In genomic region chr11:107648247-107648646, GRCh38 we compare ENCODE assay signal across 16 cellular contexts. TPM values are rescaled to one million over a fixed set of nuclear protein-coding genes. Genes with fewer than 3 reads are reported as not detected.
A peak's percentile ranks its signal among the peaks of the same experiment; 100 is the strongest.
DNase-seq lines count a peak whose midpoint lies in the region; ATAC-seq and TF ChIP-seq lines count a peak whose summit lies in the region.
"Had no signal": no experiment of that assay in that cellular context is flagged by ENCODE, and none has a peak within 500 bp of the region (broad histone marks: within the 10 kb centered on the region; RNA-seq: fewer than 3 reads in every experiment).

No MANE protein-coding gene starts in this region.

- H3K23ac ChIP-seq in mesendoderm (ENCODE audit: low read length) = no peak overlapping the region

- H3K56ac ChIP-seq in mesendoderm (ENCODE audit: low read length) = no peak overlapping the region

- H2BK15ac ChIP-seq in mesendoderm (replicated peaks; ENCODE audit: low read depth) = no peak overlapping the region

- no peak overlapping the region for H3K18ac ChIP-seq in mesendoderm (ENCODE audit: low read length)

- H3K9ac ChIP-seq in endodermal cell (ENCODE audit: extremely low read depth, low read length, poor library complexity, severe bottlenecking) = no peak overlapping the region
- no peak overlapping the region for H3K9ac ChIP-seq in mesendoderm (ENCODE audit: low read length)
- H3K9ac ChIP-seq: BLaER1 treated with 17β-estradiol and CSF1 and Interleukin-3, amounts not matched to agents 10 nM and 100 nM had no signal

- H3K4me3 ChIP-seq in H7 (ENCODE audit: insufficient read depth, low read depth, low read length) (no peak overlapping the region), endodermal cell (ENCODE audit: low read length) (no peak overlapping the region), mesendoderm (ENCODE audit: low read length) (no peak overlapping the region)
- H3K4me3 ChIP-seq: BLaER1 treated with 17β-estradiol and CSF1 and Interleukin-3, amounts not matched to agents 10 nM and 100 nM; GM12878 had no signal

- H3K4me2 ChIP-seq in mesendoderm (ENCODE audit: low read length) = no peak overlapping the region
- H3K4me2 ChIP-seq: BLaER1 treated with 17β-estradiol and CSF1 and Interleukin-3, amounts not matched to agents 10 nM and 100 nM had no signal

- H3K27me3 Mint-ChIP-seq in endodermal cell (ENCODE audit: insufficient read depth) = peaks cover 2% of the 10 kb centered on the region

- H3K4me1 ChIP-seq in endodermal cell (ENCODE audit: control insufficient read depth, insufficient read depth, low read length) (no peaks in the 10 kb centered on the region), mesendoderm (ENCODE audit: control insufficient read depth, low read depth, low read length) (no peaks in the 10 kb centered on the region)

- H2AK5ac ChIP-seq in mesendoderm (ENCODE audit: low read length) = no peak overlapping the region

- H3K9me3 Mint-ChIP-seq in endodermal cell = no peaks in the 10 kb centered on the region

- no peak overlapping the region for H2BK5ac ChIP-seq in mesendoderm (ENCODE audit: low read length)

- no peak for TF ChIP-seq CTCF in endodermal cell (conservative IDR thresholded peaks at IDR 0.05)

- no peak for ATAC-seq in GM18511 (IDR thresholded peaks at IDR 0.05; ENCODE audit: unreplicated experiment)
- no peak for ATAC-seq in HG02938 (IDR thresholded peaks at IDR 0.05; ENCODE audit: unreplicated experiment)
- ATAC-seq: HCT116 had no signal

- H3K9me3 ChIP-seq in endodermal cell (ENCODE audit: control insufficient read depth, low read length) = no peaks in the 10 kb centered on the region
- H3K9me3 ChIP-seq: BLaER1 treated with 17β-estradiol and CSF1 and Interleukin-3, amounts not matched to agents 10 nM and 100 nM had no signal

- H3K36me3 Mint-ChIP-seq in endodermal cell (ENCODE audit: low read depth) = no peaks in the 10 kb centered on the region
- H3K36me3 Mint-ChIP-seq: CD4-positive, CD25-positive, alpha-beta regulatory T cell had no signal

- H3K79me1 ChIP-seq in mesendoderm (ENCODE audit: low read length) = no peaks in the 10 kb centered on the region

- H3K4me1 Mint-ChIP-seq in endodermal cell = peaks cover 4% of the 10 kb centered on the region
- H3K4me1 Mint-ChIP-seq: CD4-positive, CD25-positive, alpha-beta regulatory T cell had no signal

- H3K27ac ChIP-seq in endodermal cell (ENCODE audit: low read depth, low read length) (no peak overlapping the region), mesendoderm (ENCODE audit: low read depth, low read length) (no peak overlapping the region)
- H3K27ac ChIP-seq: BLaER1 treated with 17β-estradiol and CSF1 and Interleukin-3, amounts not matched to agents 10 nM and 100 nM had no signal

- peak; percentile 58 for DNase-seq in H7
- DNase-seq in endodermal cell = peak; percentile 79
- peak; percentile 40 for DNase-seq in mesendoderm
- DNase-seq in retina = peak; percentile 71
- DNase-seq in NOMO-1 treated with DMSO at 0.1 percent for 48 hours (lab: John Stamatoyannopoulos, UW; ENCODE audit: unreplicated experiment) = no peak
- DNase-seq: ACHN; CD4-positive, CD25-positive, alpha-beta regulatory T cell; GOT3; IMR-90 had no signal

- H3K4ac ChIP-seq in mesendoderm (ENCODE audit: low read depth, low read length) = no peak overlapping the region

- no peak overlapping the region for H2BK120ac ChIP-seq in mesendoderm (ENCODE audit: low read depth, low read length)

- H4K5ac ChIP-seq in mesendoderm (ENCODE audit: low read length) = no peak overlapping the region

- H3K36me3 ChIP-seq in H7 (replicated peaks; ENCODE audit: control insufficient read depth, insufficient read depth, low read length) (no peaks in the 10 kb centered on the region), endodermal cell (ENCODE audit: control insufficient read depth, insufficient read depth, low read length) (no peaks in the 10 kb centered on the region), mesendoderm (ENCODE audit: control insufficient read depth, insufficient read depth, low read length) (no peaks in the 10 kb centered on the region)
- H3K36me3 ChIP-seq: BLaER1 treated with 17β-estradiol and CSF1 and Interleukin-3, amounts not matched to agents 10 nM and 100 nM had no signal

- no peak overlapping the region for H4K8ac ChIP-seq in mesendoderm (ENCODE audit: low read depth, low read length)

- H3K4me3 Mint-ChIP-seq in endodermal cell = no peak overlapping the region
- H3K4me3 Mint-ChIP-seq: CD4-positive, CD25-positive, alpha-beta regulatory T cell had no signal

- 30 to 45% methylated on average over 2 to 3 of the region's 3 CpGs for WGBS in endodermal cell (ENCODE audit: insufficient coverage in 1 of 2, insufficient read length in 1 of 2), 2 experiments
- no CpG with 5 or more reads among the region's 3 CpGs for WGBS in mesendoderm (ENCODE audit: extremely low coverage, insufficient coverage, low lambda C conversion rate)

- H3K27me3 ChIP-seq in H7 (ENCODE audit: control insufficient read depth, insufficient read depth, low read length) (no peaks in the 10 kb centered on the region), endodermal cell (ENCODE audit: control insufficient read depth, insufficient read depth, low read length, poor library complexity, severe bottlenecking) (no peaks in the 10 kb centered on the region), mesendoderm (ENCODE audit: insufficient read depth, low read length, poor library complexity) (no peaks in the 10 kb centered on the region)
- H3K27me3 ChIP-seq: BLaER1 treated with 17β-estradiol and CSF1 and Interleukin-3, amounts not matched to agents 10 nM and 100 nM had no signal

- no peaks in the 10 kb centered on the region for H3K79me2 ChIP-seq in mesendoderm (ENCODE audit: control insufficient read depth, insufficient read depth, low read length)

- H3K27ac Mint-ChIP-seq in endodermal cell = no peak overlapping the region
- H3K27ac Mint-ChIP-seq: CD4-positive, CD25-positive, alpha-beta regulatory T cell had no signal

RNA-seq across cellular contexts. Expression of gene ELMOD1, which starts 57.3 kb away (rescaled TPM):
- 0.07 and 0.15 TPM in 2 replicates for total RNA-seq in H7 (2014; rRNA removed; shearing (Covaris generic))
- under 1 TPM; 0.46 to 0.60 TPM for total RNA-seq in endodermal cell
- 0.75 TPM for polyA plus RNA-seq in endodermal cell (2013, experiment 1 of 2)
- 0.37 TPM for polyA plus RNA-seq in endodermal cell (2013, experiment 2 of 2)
- 0.10 TPM for polyA plus RNA-seq in mesendoderm (2013, experiment 1 of 2)
- 0.06 TPM for polyA plus RNA-seq in mesendoderm (2013, experiment 2 of 2)
- total RNA-seq: A172; CD4-positive, CD25-positive, alpha-beta regulatory T cell; GM12878; HT-29 had no signal
- polyA plus RNA-seq: CD4-positive, CD25-positive, alpha-beta regulatory T cell; GM12878 had no signal
